Comparison of ENCODE assay signal across 22 cellular contexts in the genomic region with DNA sequence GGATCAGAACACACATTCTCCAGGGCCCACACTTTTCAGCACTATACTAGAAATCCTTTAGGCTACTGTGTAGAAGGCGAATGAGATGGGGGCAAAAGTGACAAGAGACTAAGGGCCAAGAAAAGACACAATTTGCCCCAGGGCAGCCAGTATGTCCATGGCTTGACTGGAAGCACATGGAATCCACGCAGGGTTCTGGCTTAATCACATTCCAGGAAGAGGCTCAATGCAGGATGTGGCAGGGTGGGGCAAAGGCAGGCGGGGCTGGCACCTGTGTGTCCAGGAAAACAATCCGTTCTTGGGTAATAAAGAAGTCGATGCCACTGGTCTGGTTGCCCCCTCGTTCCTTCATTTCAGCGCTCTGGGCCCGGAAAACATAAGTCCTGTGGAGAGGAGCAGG. TPM values are rescaled to one million over a fixed set of nuclear protein-coding genes. Genes with fewer than 3 reads are reported as not detected.
A peak's percentile ranks its signal among the peaks of the same experiment; 100 is the strongest.
DNase-seq lines count a peak whose midpoint lies in the region; ATAC-seq and TF ChIP-seq lines count a peak whose summit lies in the region.
"Had no signal": no experiment of that assay in that cellular context is flagged by ENCODE, and none has a peak within 500 bp of the region (broad histone marks: within the 10 kb centered on the region; RNA-seq: fewer than 3 reads in every experiment).

No MANE protein-coding gene starts in this region.

- WGBS in hepatocyte (ENCODE audit: low lambda C conversion rate, missing lambda C conversion rate): 89% methylated on average over 8 of the region's 8 CpGs

- H3K27me3 ChIP-seq in hepatocyte: no peaks in the 10 kb centered on the region

- DNase-seq in EL: peak; percentile 31
- peak; percentile 79 for DNase-seq in RPMI7951 (ENCODE audit: low read depth)
- no peak for DNase-seq in hepatocyte (ENCODE audit: low spot score)
- no peak for DNase-seq in MV-4-11 (lab: John Stamatoyannopoulos, UW)
- DNase-seq: activated CD8-positive, alpha-beta memory T cell treated with anti-CD3 and anti-CD28 coated beads, Interleukin-2, amount 10 ng/mL, durations not matched to agents 7 days and 5 days; activated effector memory CD4-positive, alpha-beta T cell treated with anti-CD3 and anti-CD28 coated beads, Interleukin-2, amount 50 U/mL, for 16 hours; DMS79; KBM-7; NCI-H1436 treated with DMSO at 0.1 percent for 48 hours; NCI-H446; WERI-Rb-1 had no signal

- H3K9me3 ChIP-seq in hepatocyte (ENCODE audit: low read depth): no peaks in the 10 kb centered on the region
- H3K9me3 ChIP-seq: HAP-1 had no signal

- no peak for ATAC-seq in GM19351 (IDR thresholded peaks at IDR 0.05; ENCODE audit: unreplicated experiment)
- ATAC-seq in GM18502 (IDR thresholded peaks at IDR 0.05; ENCODE audit: poor library complexity, unreplicated experiment): no peak
- ATAC-seq in HG02571 (IDR thresholded peaks at IDR 0.05; ENCODE audit: unreplicated experiment): no peak
- ATAC-seq: activated CD8-positive, alpha-beta memory T cell treated with anti-CD3 and anti-CD28 coated beads, Interleukin-2, amount 10 ng/mL, durations not matched to agents 7 days and 5 days; sciatic nerve; stimulated activated effector memory CD8-positive, alpha-beta T cell treated with anti-CD3 and anti-CD28 coated beads, Interleukin-12 subunit alpha, Interleukin-12 subunit beta, amount 100 ng/mL, for 72 hours had no signal

- H3K4me1 ChIP-seq in hepatocyte (ENCODE audit: insufficient read depth): no peaks in the 10 kb centered on the region
- H3K4me1 ChIP-seq: HAP-1 had no signal

- H3K4me2 ChIP-seq in hepatocyte: no peak overlapping the region

- H3K4me3 ChIP-seq in hepatocyte (no peak overlapping the region), skin epidermis (no peak overlapping the region)
- H3K4me3 ChIP-seq: HAP-1 had no signal

- H2AFZ ChIP-seq in hepatocyte: no peak overlapping the region

- H4K20me1 ChIP-seq in hepatocyte (ENCODE audit: insufficient read depth, poor library complexity, severe bottlenecking): no peaks in the 10 kb centered on the region

- H3K79me2 ChIP-seq in hepatocyte: no peaks in the 10 kb centered on the region

- no peaks in the 10 kb centered on the region for H3K36me3 ChIP-seq in hepatocyte (replicated peaks; ENCODE audit: insufficient read depth, low read depth)

- no peaks in the 10 kb centered on the region for H3K9me2 ChIP-seq in hepatocyte (replicated peaks; ENCODE audit: insufficient read depth)

- TF ChIP-seq CTCF in hepatocyte (IDR thresholded peaks at IDR 0.05; ENCODE audit: poor library complexity): no peak

- H3K27ac ChIP-seq in hepatocyte (peak overlapping the region; percentile 63), skin epidermis (peak overlapping the region in 13 of 21 experiments; percentile 4 to 81 (median 62))
- H3K27ac ChIP-seq: WERI-Rb-1 had no signal

RNA-seq across cellular contexts. Expression of gene SMG9, which starts 14.9 kb away (rescaled TPM):
- 17.0 and 39.3 TPM in 2 replicates for total RNA-seq in RPMI7951 (2014; rRNA removed; shearing (Covaris generic))
- total RNA-seq in hepatocyte: 9.5 and 16.1 TPM in 2 replicates
- 34.9 and 39.7 TPM in 2 replicates for polyA plus RNA-seq in hepatocyte

RNA-seq across cellular contexts. Expression of gene IRGC, which starts 24.0 kb away (rescaled TPM):
- not detected in 2 replicates for total RNA-seq in RPMI7951 (2014; rRNA removed; shearing (Covaris generic))
- not detected in 2 replicates for total RNA-seq in hepatocyte
- not detected in 2 replicates for polyA plus RNA-seq in hepatocyte
- total RNA-seq: activated CD8-positive, alpha-beta memory T cell treated with anti-CD3 and anti-CD28 coated beads, Interleukin-2, amount 10 ng/mL, durations not matched to agents 7 days and 5 days; astrocyte; liver; sciatic nerve; urinary bladder had no signal
- polyA plus RNA-seq: BJ, liver, urinary bladder had no signal

RNA-seq across cellular contexts. Expression of gene KCNN4, which starts 40.9 kb away (rescaled TPM):
- total RNA-seq in RPMI7951 (2014; rRNA removed; shearing (Covaris generic)): 71.6 and 126 TPM in 2 replicates
- total RNA-seq in hepatocyte: 2.8 and 3.6 TPM in 2 replicates
- polyA plus RNA-seq in hepatocyte: 5.4 and 8.3 TPM in 2 replicates

Comparison
In these comparisons a context has a peak if more than half of its experiments do, and no peak if none do; other contexts are left out.
1. DNase-seq: peak in EL (single experiment) and RPMI7951 (single experiment); none in hepatocyte (single experiment) and MV-4-11 (single experiment).
2. RNA of gene KCNN4, which starts 40.9 kb away (total RNA-seq): 71.6 to 126 TPM in RPMI7951; 2.8 to 3.6 TPM in hepatocyte; every median in the first group is over 10 times any median in the second.